Comparison of ENCODE assay signal across 27 cellular contexts in genomic region chr6:13384506-13384905, GRCh38. TPM values are rescaled to one million over a fixed set of nuclear protein-coding genes. Genes with fewer than 3 reads are reported as not detected.
DNase-seq lines count a peak whose midpoint lies in the region; ATAC-seq and TF ChIP-seq lines count a peak whose summit lies in the region.
"Had no signal": no experiment of that assay in that cellular context is flagged by ENCODE, and none has a peak within 500 bp of the region (broad histone marks: within the 10 kb centered on the region; RNA-seq: fewer than 3 reads in every experiment).

No MANE protein-coding gene starts in this region.

- H3K36me3 Mint-ChIP-seq in activated T-helper 1 cell treated with anti-CD3 and anti-CD28 coated beads, Interleukin-12 subunit alpha, Interleukin-12 subunit beta, Interleukin-2, Interleukin-4 antibody, amounts not matched to agents 30 ng/mL and 10 ng/mL and 1 ng/mL, durations not matched to agents 14 hours and 24 hours and 36 hours (ENCODE audit: low read depth), result peaks cover 9% of the 10 kb centered on the region

- ATAC-seq in GM21515 (IDR thresholded peaks at IDR 0.05; ENCODE audit: unreplicated experiment), result no peak
- ATAC-seq: PC-3, SK-N-SH treated with all-trans-retinoic acid at 6 μM for 48 hours had no signal

- peaks cover 7% of the 10 kb centered on the region for H3K9me3 Mint-ChIP-seq in activated T-helper 1 cell treated with anti-CD3 and anti-CD28 coated beads, Interleukin-12 subunit alpha, Interleukin-12 subunit beta, Interleukin-2, Interleukin-4 antibody, amounts not matched to agents 30 ng/mL and 10 ng/mL and 1 ng/mL, durations not matched to agents 14 hours and 24 hours and 36 hours

- H3K9ac ChIP-seq in muscle layer of colon (ENCODE audit: low read length), result no peak overlapping the region
- H3K9ac ChIP-seq: GM23248 had no signal

- H3K9me3 ChIP-seq in cardiac muscle cell (ENCODE audit: low read depth) (no peaks in the 10 kb centered on the region), esophagus squamous epithelium (no peaks in the 10 kb centered on the region), muscle layer of colon (ENCODE audit: low read length) (no peaks in the 10 kb centered on the region)
- H3K9me3 ChIP-seq: BE2C, SJCRH30 had no signal

- no peaks in the 10 kb centered on the region for H3K27me3 ChIP-seq in cardiac muscle cell
- H3K27me3 ChIP-seq in esophagus squamous epithelium, result no peaks in the 10 kb centered on the region
- no peaks in the 10 kb centered on the region for H3K27me3 ChIP-seq in muscle layer of colon (ENCODE audit: control insufficient read depth in 1 of 2, insufficient read depth in 2 of 2, low read length in 2 of 2)
- H3K27me3 ChIP-seq: BE2C, SJCRH30 had no signal

- H3K4me1 Mint-ChIP-seq in activated T-helper 1 cell treated with anti-CD3 and anti-CD28 coated beads, Interleukin-12 subunit alpha, Interleukin-12 subunit beta, Interleukin-2, Interleukin-4 antibody, amounts not matched to agents 30 ng/mL and 10 ng/mL and 1 ng/mL, durations not matched to agents 14 hours and 24 hours and 36 hours (ENCODE audit: low read depth), result peaks cover 38% of the 10 kb centered on the region

- H3K4me3 ChIP-seq in cardiac muscle cell (no peak overlapping the region), esophagus squamous epithelium (no peak overlapping the region), muscle layer of colon (ENCODE audit: low read depth in 1 of 2, low read length in 2 of 2) (no peak overlapping the region)
- H3K4me3 ChIP-seq: GM23248, SJCRH30 had no signal

- DNase-seq in cardiac muscle cell (ENCODE audit: low read depth in 1 of 2, low spot score in 1 of 2) (no peak), cardiac septum (ENCODE audit: low spot score) (no peak), esophagus squamous epithelium (lab: John Stamatoyannopoulos, UW) (no peak), NCI-H1436 treated with DMSO at 0.1 percent for 48 hours (lab: John Stamatoyannopoulos, UW) (no peak), NCI-H1930 (lab: John Stamatoyannopoulos, UW) (no peak)
- DNase-seq in activated T-helper 1 cell treated with anti-CD3 and anti-CD28 coated beads, Interleukin-12 subunit alpha, Interleukin-12 subunit beta, Interleukin-2, Interleukin-4 antibody, amounts not matched to agents 30 ng/mL and 10 ng/mL and 1 ng/mL, durations not matched to agents 14 hours and 24 hours and 36 hours (ENCODE audit: low spot score), result no peak
- DNase-seq: CD8-positive, alpha-beta memory T cell; DMS 273 treated with DMSO at 0.1 percent for 48 hours; DMS79; EL; GDM1; GM23248; H9; IMR-90; NCI-H1048; NCI-H187; NCI-H2171 treated with DMSO at 0.1 percent for 48 hours; NCI-H345; NCI-H510A treated with DMSO at 0.1 percent for 48 hours; NK-92 treated with Interleukin-12 subunit alpha and Interleukin-12 subunit beta, amount 100 ng/mL, for 24 hours; PC-3; SJCRH30 had no signal

- H3K27me3 Mint-ChIP-seq in activated T-helper 1 cell treated with anti-CD3 and anti-CD28 coated beads, Interleukin-12 subunit alpha, Interleukin-12 subunit beta, Interleukin-2, Interleukin-4 antibody, amounts not matched to agents 30 ng/mL and 10 ng/mL and 1 ng/mL, durations not matched to agents 14 hours and 24 hours and 36 hours (ENCODE audit: insufficient read depth), result no peaks in the 10 kb centered on the region
- H3K27me3 Mint-ChIP-seq: CD8-positive, alpha-beta memory T cell had no signal

- H3K27ac ChIP-seq in cardiac muscle cell (peak overlapping the region; percentile 51), esophagus squamous epithelium (peak overlapping the region in 3 of 4 donors; percentile 67 to 80 (median 70)), muscle layer of colon (ENCODE audit: low read depth, low read length) (peak overlapping the region; percentile 34)
- H3K27ac ChIP-seq: GM23248, SJCRH30 had no signal

- intact Hi-C loops in cardiac septum (cut with DNase I) (no loop called here), esophagus squamous epithelium (cut with DNase I) (no loop called here)
- intact Hi-C loops in activated T-helper 1 cell treated with anti-CD3 and anti-CD28 coated beads, Interleukin-12 subunit alpha, Interleukin-12 subunit beta, Interleukin-2, Interleukin-4 antibody, amounts not matched to agents 30 ng/mL and 10 ng/mL and 1 ng/mL, durations not matched to agents 14 hours and 24 hours and 36 hours (cut with micrococcal nuclease), result no loop called here

- no peak overlapping the region for H3K4me3 Mint-ChIP-seq in activated T-helper 1 cell treated with anti-CD3 and anti-CD28 coated beads, Interleukin-12 subunit alpha, Interleukin-12 subunit beta, Interleukin-2, Interleukin-4 antibody, amounts not matched to agents 30 ng/mL and 10 ng/mL and 1 ng/mL, durations not matched to agents 14 hours and 24 hours and 36 hours
- H3K4me3 Mint-ChIP-seq: CD14-positive monocyte, H9 had no signal

- H3K36me3 ChIP-seq in cardiac muscle cell (no peaks in the 10 kb centered on the region), esophagus squamous epithelium (no peaks in the 10 kb centered on the region), muscle layer of colon (ENCODE audit: insufficient read depth, low read length) (no peaks in the 10 kb centered on the region)
- H3K36me3 ChIP-seq: BE2C, SJCRH30 had no signal

- TF ChIP-seq CTCF in cardiac muscle cell (IDR thresholded peaks at IDR 0.05; ENCODE audit: low read depth, low read length) (no peak), esophagus squamous epithelium (IDR thresholded peaks at IDR 0.05) (no peak)

- no peak overlapping the region for H3K27ac Mint-ChIP-seq in activated T-helper 1 cell treated with anti-CD3 and anti-CD28 coated beads, Interleukin-12 subunit alpha, Interleukin-12 subunit beta, Interleukin-2, Interleukin-4 antibody, amounts not matched to agents 30 ng/mL and 10 ng/mL and 1 ng/mL, durations not matched to agents 14 hours and 24 hours and 36 hours

- no peak for TF ChIP-seq POLR2A in esophagus squamous epithelium (IDR thresholded peaks at IDR 0.05)

- WGBS in esophagus squamous epithelium, 2 donors, result 89 to 91% methylated on average over 9 of the region's 9 CpGs

- H3K4me1 ChIP-seq in cardiac muscle cell (ENCODE audit: low read depth) (peaks cover 31% of the 10 kb centered on the region), esophagus squamous epithelium (peaks cover 5 to 57% (median 24%) of the 10 kb centered on the region in 3 donors), muscle layer of colon (ENCODE audit: insufficient read depth, low read length) (peaks cover 27% of the 10 kb centered on the region)
- H3K4me1 ChIP-seq: SJCRH30 had no signal

RNA-seq across cellular contexts. Expression of gene TBC1D7, which starts 56.2 kb away (rescaled TPM):
- total RNA-seq in cardiac muscle cell (36.8 and 39.2 TPM in 2 replicates), cardiac septum (30.5 TPM), esophagus squamous epithelium (10 to 100 TPM in 3 of 4 donors, 1 to 10 TPM in 1; 8.2 to 13.5 (median 12.6) TPM)
- polyA plus RNA-seq in cardiac muscle cell, result 84.5 and 108 TPM in 2 replicates
- 27.3 and 28.2 TPM in 2 replicates for total RNA-seq in activated T-helper 1 cell treated with anti-CD3 and anti-CD28 coated beads, Interleukin-12 subunit alpha, Interleukin-12 subunit beta, Interleukin-2, Interleukin-4 antibody, amounts not matched to agents 30 ng/mL and 10 ng/mL and 1 ng/mL, durations not matched to agents 14 hours and 24 hours and 36 hours
